Comparison of ENCODE assay signal across 1 cellular context in the genomic region with DNA sequence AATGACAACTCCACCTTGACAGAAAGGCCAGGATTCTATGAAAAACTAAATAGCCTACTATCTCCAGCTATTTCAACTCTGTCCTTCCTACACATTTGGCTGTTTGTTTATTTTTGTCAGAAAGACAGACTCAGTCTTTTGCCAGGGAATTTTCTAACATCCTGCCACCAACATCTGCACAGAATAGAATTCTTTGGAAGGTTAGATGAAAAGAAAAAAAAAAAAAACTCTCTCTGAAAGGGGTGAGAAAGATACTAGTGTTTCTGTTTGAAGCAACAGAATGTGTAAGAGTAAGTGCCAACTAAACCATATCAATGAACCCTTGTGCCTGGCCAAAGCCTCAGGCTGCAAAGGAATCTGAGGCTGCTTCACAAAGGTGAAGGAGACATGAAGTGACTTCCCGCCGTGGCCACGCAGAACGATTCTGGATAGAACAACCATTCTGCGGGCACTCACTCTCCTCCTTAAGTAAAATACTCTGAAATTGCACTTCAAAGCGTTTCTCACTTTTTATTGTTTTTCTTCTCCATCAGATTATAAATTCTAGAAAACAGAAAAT.
TF ChIP-seq lines count a peak whose summit lies in the region.

No MANE protein-coding gene starts in this region.

TF ChIP-seq in GM23338, 12 proteins besides CTCF, POLR2A, EP300 and RAD21 (continued from another document):
- TF ChIP-seq, protein P1, sequence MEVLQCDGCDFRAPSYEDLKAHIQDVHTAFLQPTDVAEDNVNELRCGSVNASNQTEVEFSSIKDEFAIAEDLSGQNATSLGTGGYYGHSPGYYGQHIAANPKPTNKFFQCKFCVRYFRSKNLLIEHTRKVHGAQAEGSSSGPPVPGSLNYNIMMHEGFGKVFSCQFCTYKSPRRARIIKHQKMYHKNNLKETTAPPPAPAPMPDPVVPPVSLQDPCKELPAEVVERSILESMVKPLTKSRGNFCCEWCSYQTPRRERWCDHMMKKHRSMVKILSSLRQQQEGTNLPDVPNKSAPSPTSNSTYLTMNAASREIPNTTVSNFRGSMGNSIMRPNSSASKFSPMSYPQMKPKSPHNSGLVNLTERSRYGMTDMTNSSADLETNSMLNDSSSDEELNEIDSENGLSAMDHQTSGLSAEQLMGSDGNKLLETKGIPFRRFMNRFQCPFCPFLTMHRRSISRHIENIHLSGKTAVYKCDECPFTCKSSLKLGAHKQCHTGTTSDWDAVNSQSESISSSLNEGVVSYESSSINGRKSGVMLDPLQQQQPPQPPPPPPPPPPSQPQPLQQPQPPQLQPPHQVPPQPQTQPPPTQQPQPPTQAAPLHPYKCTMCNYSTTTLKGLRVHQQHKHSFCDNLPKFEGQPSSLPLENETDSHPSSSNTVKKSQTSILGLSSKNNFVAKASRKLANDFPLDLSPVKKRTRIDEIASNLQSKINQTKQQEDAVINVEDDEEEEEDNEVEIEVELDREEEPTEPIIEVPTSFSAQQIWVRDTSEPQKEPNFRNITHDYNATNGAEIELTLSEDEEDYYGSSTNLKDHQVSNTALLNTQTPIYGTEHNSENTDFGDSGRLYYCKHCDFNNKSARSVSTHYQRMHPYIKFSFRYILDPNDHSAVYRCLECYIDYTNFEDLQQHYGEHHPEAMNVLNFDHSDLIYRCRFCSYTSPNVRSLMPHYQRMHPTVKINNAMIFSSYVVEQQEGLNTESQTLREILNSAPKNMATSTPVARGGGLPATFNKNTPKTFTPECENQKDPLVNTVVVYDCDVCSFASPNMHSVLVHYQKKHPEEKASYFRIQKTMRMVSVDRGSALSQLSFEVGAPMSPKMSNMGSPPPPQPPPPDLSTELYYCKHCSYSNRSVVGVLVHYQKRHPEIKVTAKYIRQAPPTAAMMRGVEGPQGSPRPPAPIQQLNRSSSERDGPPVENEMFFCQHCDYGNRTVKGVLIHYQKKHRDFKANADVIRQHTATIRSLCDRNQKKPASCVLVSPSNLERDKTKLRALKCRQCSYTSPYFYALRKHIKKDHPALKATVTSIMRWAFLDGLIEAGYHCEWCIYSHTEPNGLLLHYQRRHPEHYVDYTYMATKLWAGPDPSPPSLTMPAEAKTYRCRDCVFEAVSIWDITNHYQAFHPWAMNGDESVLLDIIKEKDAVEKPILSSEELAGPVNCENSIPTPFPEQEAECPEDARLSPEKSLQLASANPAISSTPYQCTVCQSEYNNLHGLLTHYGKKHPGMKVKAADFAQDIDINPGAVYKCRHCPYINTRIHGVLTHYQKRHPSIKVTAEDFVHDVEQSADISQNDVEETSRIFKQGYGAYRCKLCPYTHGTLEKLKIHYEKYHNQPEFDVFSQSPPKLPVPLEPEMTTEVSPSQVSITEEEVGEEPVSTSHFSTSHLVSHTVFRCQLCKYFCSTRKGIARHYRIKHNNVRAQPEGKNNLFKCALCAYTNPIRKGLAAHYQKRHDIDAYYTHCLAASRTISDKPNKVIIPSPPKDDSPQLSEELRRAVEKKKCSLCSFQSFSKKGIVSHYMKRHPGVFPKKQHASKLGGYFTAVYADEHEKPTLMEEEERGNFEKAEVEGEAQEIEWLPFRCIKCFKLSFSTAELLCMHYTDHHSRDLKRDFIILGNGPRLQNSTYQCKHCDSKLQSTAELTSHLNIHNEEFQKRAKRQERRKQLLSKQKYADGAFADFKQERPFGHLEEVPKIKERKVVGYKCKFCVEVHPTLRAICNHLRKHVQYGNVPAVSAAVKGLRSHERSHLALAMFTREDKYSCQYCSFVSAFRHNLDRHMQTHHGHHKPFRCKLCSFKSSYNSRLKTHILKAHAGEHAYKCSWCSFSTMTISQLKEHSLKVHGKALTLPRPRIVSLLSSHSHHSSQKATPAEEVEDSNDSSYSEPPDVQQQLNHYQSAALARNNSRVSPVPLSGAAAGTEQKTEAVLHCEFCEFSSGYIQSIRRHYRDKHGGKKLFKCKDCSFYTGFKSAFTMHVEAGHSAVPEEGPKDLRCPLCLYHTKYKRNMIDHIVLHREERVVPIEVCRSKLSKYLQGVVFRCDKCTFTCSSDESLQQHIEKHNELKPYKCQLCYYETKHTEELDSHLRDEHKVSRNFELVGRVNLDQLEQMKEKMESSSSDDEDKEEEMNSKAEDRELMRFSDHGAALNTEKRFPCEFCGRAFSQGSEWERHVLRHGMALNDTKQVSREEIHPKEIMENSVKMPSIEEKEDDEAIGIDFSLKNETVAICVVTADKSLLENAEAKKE (CRISPR knock-in tag; IDR thresholded peaks at IDR 0.05), result no peak
- TF ChIP-seq, protein P2, sequence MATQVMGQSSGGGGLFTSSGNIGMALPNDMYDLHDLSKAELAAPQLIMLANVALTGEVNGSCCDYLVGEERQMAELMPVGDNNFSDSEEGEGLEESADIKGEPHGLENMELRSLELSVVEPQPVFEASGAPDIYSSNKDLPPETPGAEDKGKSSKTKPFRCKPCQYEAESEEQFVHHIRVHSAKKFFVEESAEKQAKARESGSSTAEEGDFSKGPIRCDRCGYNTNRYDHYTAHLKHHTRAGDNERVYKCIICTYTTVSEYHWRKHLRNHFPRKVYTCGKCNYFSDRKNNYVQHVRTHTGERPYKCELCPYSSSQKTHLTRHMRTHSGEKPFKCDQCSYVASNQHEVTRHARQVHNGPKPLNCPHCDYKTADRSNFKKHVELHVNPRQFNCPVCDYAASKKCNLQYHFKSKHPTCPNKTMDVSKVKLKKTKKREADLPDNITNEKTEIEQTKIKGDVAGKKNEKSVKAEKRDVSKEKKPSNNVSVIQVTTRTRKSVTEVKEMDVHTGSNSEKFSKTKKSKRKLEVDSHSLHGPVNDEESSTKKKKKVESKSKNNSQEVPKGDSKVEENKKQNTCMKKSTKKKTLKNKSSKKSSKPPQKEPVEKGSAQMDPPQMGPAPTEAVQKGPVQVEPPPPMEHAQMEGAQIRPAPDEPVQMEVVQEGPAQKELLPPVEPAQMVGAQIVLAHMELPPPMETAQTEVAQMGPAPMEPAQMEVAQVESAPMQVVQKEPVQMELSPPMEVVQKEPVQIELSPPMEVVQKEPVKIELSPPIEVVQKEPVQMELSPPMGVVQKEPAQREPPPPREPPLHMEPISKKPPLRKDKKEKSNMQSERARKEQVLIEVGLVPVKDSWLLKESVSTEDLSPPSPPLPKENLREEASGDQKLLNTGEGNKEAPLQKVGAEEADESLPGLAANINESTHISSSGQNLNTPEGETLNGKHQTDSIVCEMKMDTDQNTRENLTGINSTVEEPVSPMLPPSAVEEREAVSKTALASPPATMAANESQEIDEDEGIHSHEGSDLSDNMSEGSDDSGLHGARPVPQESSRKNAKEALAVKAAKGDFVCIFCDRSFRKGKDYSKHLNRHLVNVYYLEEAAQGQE (IDR thresholded peaks at IDR 0.05; ENCODE audit: unreplicated experiment), result no peak
- TF ChIP-seq EZH2phosphoT487 (IDR thresholded peaks at IDR 0.05; ENCODE audit: unreplicated experiment), result no peak
- TF ChIP-seq EZH2 (IDR thresholded peaks at IDR 0.05; ENCODE audit: low read depth, unreplicated experiment), result no peak
- no peak for TF ChIP-seq POLR2AphosphoS5 (IDR thresholded peaks at IDR 0.05; ENCODE audit: low read depth)
- TF ChIP-seq CREB1 (CRISPR knock-in tag; IDR thresholded peaks at IDR 0.05; ENCODE audit: low read depth), result no peak
- TF ChIP-seq ZNF331 (CRISPR knock-in tag; IDR thresholded peaks at IDR 0.05; ENCODE audit: low read depth), result no peak
- TF ChIP-seq JUNB (IDR thresholded peaks at IDR 0.05; ENCODE audit: unreplicated experiment), result no peak
